In the genomic region with DNA sequence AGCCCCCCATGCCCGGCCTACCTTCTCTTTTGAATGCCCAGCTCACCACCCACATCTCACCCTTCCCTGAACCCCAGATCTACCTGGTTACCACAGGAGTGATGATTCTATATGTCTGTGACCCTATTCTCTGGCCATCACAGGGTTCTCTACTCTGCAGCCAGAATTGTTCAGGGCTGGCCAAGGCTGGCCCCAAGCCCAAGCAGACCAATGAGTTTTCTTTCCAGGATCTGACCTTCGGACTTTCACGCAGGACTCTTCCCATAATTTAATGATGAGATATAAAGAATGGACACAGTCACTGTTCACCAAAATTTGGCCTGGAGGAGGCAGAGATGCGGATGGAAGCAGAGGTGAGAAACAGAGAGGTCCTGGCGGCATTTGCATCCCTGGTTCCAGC, we compare ENCODE assay signal across 18 cellular contexts.
DNase-seq lines count a peak whose midpoint lies in the region; ATAC-seq and TF ChIP-seq lines count a peak whose summit lies in the region.
"Had no signal": no experiment of that assay in that cellular context is flagged by ENCODE, and none has a peak within 500 bp of the region (broad histone marks: within the 10 kb centered on the region; RNA-seq: fewer than 3 reads in every experiment).

No MANE protein-coding gene starts in this region.

- CTCF ChIA-PET in CD4-positive, alpha-beta T cell (lab: Charles Lee), result interaction anchor here (0.6 kb wide), 1 partner anchor 1179 kb away, joined by 3 read pairs; no protein-coding TSS in a partner anchor
- CTCF ChIA-PET in MCF 10A (lab: Yijun Ruan, JAX), result no interaction called here

- no peaks in the 10 kb centered on the region for H3K27me3 ChIP-seq in CD4-positive, alpha-beta T cell (ENCODE audit: control insufficient read depth, insufficient read depth, low read length)
- H3K27me3 ChIP-seq in trophoblast cell (ENCODE audit: insufficient read depth, low read length), result no peaks in the 10 kb centered on the region
- H3K27me3 ChIP-seq in prostate gland (replicated peaks; ENCODE audit: insufficient read depth), result no peaks in the 10 kb centered on the region
- H3K27me3 ChIP-seq: hepatocyte, SJCRH30, upper lobe of left lung had no signal

- DNase-seq in CD4-positive, alpha-beta T cell, result no peak
- no peak for DNase-seq in effector memory CD8-positive, alpha-beta T cell
- no peak for DNase-seq in trophoblast cell
- no peak for DNase-seq in cerebellum (ENCODE audit: low spot score)
- no peak for DNase-seq in prostate gland (ENCODE audit: low spot score)
- no peak for DNase-seq in MCF 10A (ENCODE audit: unreplicated experiment)
- DNase-seq: caudate nucleus, mesenchymal stem cell, NCI-H1436 treated with DMSO at 0.1 percent for 48 hours, NCI-H774, occipital lobe, SJCRH30, upper lobe of left lung had no signal

- peaks cover 2 to 6% of the 10 kb centered on the region in 2 experiments for H3K4me1 ChIP-seq in trophoblast cell (ENCODE audit: control insufficient read depth in 1 of 2, insufficient read depth in 2 of 2, low read length in 2 of 2)
- H3K4me1 ChIP-seq in prostate gland (replicated peaks), result no peaks in the 10 kb centered on the region
- H3K4me1 ChIP-seq: SJCRH30 had no signal

- no peak for TF ChIP-seq POLR2A in prostate gland (IDR thresholded peaks at IDR 0.05)

- H3K27ac Mint-ChIP-seq in CD4-positive, alpha-beta T cell, result peak overlapping the region; percentile 79
- H3K27ac Mint-ChIP-seq in IgD-negative memory B cell (peak overlapping the region in 2 of 3 donors; percentile 48 to 71), MCF 10A (ENCODE audit: low read depth, unreplicated experiment) (no peak overlapping the region)
- peak overlapping the region; percentile 93 to 96 for H3K27ac Mint-ChIP-seq in effector memory CD8-positive, alpha-beta T cell
- H3K27ac Mint-ChIP-seq: dendritic cell treated with granulocyte-macrophage colony-stimulating factor and Interleukin-4, amounts not matched to agents 40 ng/mL and 50 ng/mL, for 4 days had no signal

- H3K36me3 ChIP-seq in trophoblast cell (ENCODE audit: control insufficient read depth in 1 of 2, insufficient read depth in 2 of 2, low read length in 2 of 2) (no peaks in the 10 kb centered on the region), prostate gland (no peaks in the 10 kb centered on the region)
- H3K36me3 ChIP-seq: SJCRH30, upper lobe of left lung had no signal

- no peak for ATAC-seq in CD4-positive, alpha-beta T cell (ENCODE audit: poor library complexity)
- ATAC-seq in effector memory CD8-positive, alpha-beta T cell (replicated peaks), result no peak
- ATAC-seq: activated CD4-positive, CD25-positive, alpha-beta regulatory T cell treated with anti-CD3 and anti-CD28 coated beads, Interleukin-2, amount 50 U/mL, for 24 hours had no signal

- no peak overlapping the region for H3K27ac ChIP-seq in CD4-positive, alpha-beta T cell (ENCODE audit: low read depth, low read length)
- H3K27ac ChIP-seq in trophoblast cell (ENCODE audit: low read depth, low read length), result no peak overlapping the region
- H3K27ac ChIP-seq in prostate gland, result no peak overlapping the region
- H3K27ac ChIP-seq: C4-2B, hepatocyte, SJCRH30, upper lobe of left lung had no signal

- H3K9ac ChIP-seq in trophoblast cell (ENCODE audit: low read length), result no peak overlapping the region

- H3K79me1 ChIP-seq in trophoblast cell (ENCODE audit: low read length), result peaks cover 2% of the 10 kb centered on the region

- no peak for TF ChIP-seq CTCF in CD4-positive, alpha-beta T cell (IDR thresholded peaks at IDR 0.05)
- TF ChIP-seq CTCF in prostate gland (IDR thresholded peaks at IDR 0.05) (no peak), MCF 10A (IDR thresholded peaks at IDR 0.05; ENCODE audit: unreplicated experiment) (no peak)

- no peaks in the 10 kb centered on the region for H3K27me3 Mint-ChIP-seq in CD4-positive, alpha-beta T cell
- H3K27me3 Mint-ChIP-seq in IgD-negative memory B cell (no peaks in the 10 kb centered on the region), MCF 10A (ENCODE audit: insufficient read depth, unreplicated experiment) (no peaks in the 10 kb centered on the region)
- no peaks in the 10 kb centered on the region for H3K27me3 Mint-ChIP-seq in effector memory CD8-positive, alpha-beta T cell
- H3K27me3 Mint-ChIP-seq: dendritic cell treated with granulocyte-macrophage colony-stimulating factor and Interleukin-4, amounts not matched to agents 40 ng/mL and 50 ng/mL, for 4 days had no signal

- H2AK5ac ChIP-seq in trophoblast cell (ENCODE audit: low read length), result no peak overlapping the region

- H3K18ac ChIP-seq in trophoblast cell (ENCODE audit: low read length), result no peak overlapping the region

- no peak overlapping the region for H3K4me2 ChIP-seq in trophoblast cell (ENCODE audit: low read length)
- H3K4me2 ChIP-seq: hepatocyte had no signal

- H3K4me1 Mint-ChIP-seq in CD4-positive, alpha-beta T cell (ENCODE audit: low read depth), result peaks cover 90% of the 10 kb centered on the region
- H3K4me1 Mint-ChIP-seq in IgD-negative memory B cell (peaks cover 40 to 68% (median 55%) of the 10 kb centered on the region in 3 donors), MCF 10A (ENCODE audit: insufficient read depth, unreplicated experiment) (peaks cover 6% of the 10 kb centered on the region)
- H3K4me1 Mint-ChIP-seq in effector memory CD8-positive, alpha-beta T cell (ENCODE audit: low read depth in 2 of 2), result peaks cover 69 to 72% of the 10 kb centered on the region in 2 donors

- no TSS peak for BruUV-seq in MCF 10A (replicated peaks; lab: Mats Ljungman, UMichigan)

- H3K4me3 ChIP-seq in trophoblast cell (ENCODE audit: low read depth, low read length), result no peak overlapping the region
- no peak overlapping the region for H3K4me3 ChIP-seq in prostate gland
- H3K4me3 ChIP-seq: hepatocyte, SJCRH30, upper lobe of left lung had no signal

- H3K9me3 ChIP-seq in CD4-positive, alpha-beta T cell (ENCODE audit: control insufficient read depth, low read length), result no peaks in the 10 kb centered on the region
- H3K9me3 ChIP-seq in trophoblast cell (ENCODE audit: insufficient read depth, low read depth, low read length) (no peaks in the 10 kb centered on the region), prostate gland (no peaks in the 10 kb centered on the region)
- H3K9me3 ChIP-seq: SJCRH30, upper lobe of left lung had no signal

- no peak overlapping the region for H4K91ac ChIP-seq in trophoblast cell (ENCODE audit: low read depth, low read length)

- no peak overlapping the region for H2BK120ac ChIP-seq in trophoblast cell (ENCODE audit: insufficient read depth, low read length, poor library complexity)

- H4K8ac ChIP-seq in trophoblast cell (ENCODE audit: low read depth, low read length), result no peak overlapping the region

- peaks cover 8% of the 10 kb centered on the region for H3K79me2 ChIP-seq in trophoblast cell (ENCODE audit: control insufficient read depth, insufficient read depth, low read length, poor library complexity)

- H2AFZ ChIP-seq in trophoblast cell (ENCODE audit: insufficient read depth, low read length, poor library complexity), result no peak overlapping the region
- H2AFZ ChIP-seq: hepatocyte had no signal

- no CpG with 5 or more reads among the region's 5 CpGs for WGBS in trophoblast cell (ENCODE audit: extremely low coverage, insufficient coverage, insufficient read length)
- 94% methylated on average over 5 of the region's 5 CpGs for WGBS in prostate gland

- no peak overlapping the region for H3K4me3 Mint-ChIP-seq in CD4-positive, alpha-beta T cell
- H3K4me3 Mint-ChIP-seq in IgD-negative memory B cell (peak overlapping the region in 1 of 4 donors; percentile 67), MCF 10A (ENCODE audit: unreplicated experiment) (no peak overlapping the region)
- peak overlapping the region; percentile 53 to 54 for H3K4me3 Mint-ChIP-seq in effector memory CD8-positive, alpha-beta T cell
- H3K4me3 Mint-ChIP-seq: dendritic cell treated with granulocyte-macrophage colony-stimulating factor and Interleukin-4, amounts not matched to agents 40 ng/mL and 50 ng/mL, for 4 days had no signal

- intact Hi-C loops in CD4-positive, alpha-beta T cell (cut with DNase I, micrococcal nuclease), result no loop called here
- intact Hi-C loops in prostate gland (cut with DNase I) (no loop called here), MCF 10A (cut with micrococcal nuclease) (no loop called here)

- H3K4ac ChIP-seq in trophoblast cell (ENCODE audit: low read depth, low read length), result peak overlapping the region; percentile 64

- H2BK12ac ChIP-seq in trophoblast cell (ENCODE audit: low read length), result no peak overlapping the region

- H3K14ac ChIP-seq in trophoblast cell (ENCODE audit: low read length), result no peak overlapping the region

- no peak overlapping the region for H2BK5ac ChIP-seq in trophoblast cell (ENCODE audit: low read depth, low read length, poor library complexity)

- H3K36me3 Mint-ChIP-seq in CD4-positive, alpha-beta T cell (ENCODE audit: low read depth), result peaks cover 36% of the 10 kb centered on the region
- H3K36me3 Mint-ChIP-seq in IgD-negative memory B cell, result peaks cover 4% of the 10 kb centered on the region
- H3K36me3 Mint-ChIP-seq in effector memory CD8-positive, alpha-beta T cell (ENCODE audit: insufficient read depth), result peaks cover 25% of the 10 kb centered on the region
- H3K36me3 Mint-ChIP-seq in MCF 10A (ENCODE audit: insufficient read depth, unreplicated experiment), result peaks cover 12% of the 10 kb centered on the region

- H3K23ac ChIP-seq in trophoblast cell (ENCODE audit: low read length), result no peak overlapping the region

- H4K12ac ChIP-seq in trophoblast cell (ENCODE audit: low read depth, low read length), result no peak overlapping the region

- POLR2A ChIA-PET in CD4-positive, alpha-beta T cell (lab: Charles Lee), result interaction anchor here (1.0 to 2.4 kb wide), 3 partner anchors 10 to 40 kb away, joined by 3 to 6 read pairs (median 3); no protein-coding TSS in a partner anchor
- POLR2A ChIA-PET in MCF 10A (lab: Yijun Ruan, JAX), result no interaction called here

- H3K9me3 Mint-ChIP-seq in CD4-positive, alpha-beta T cell, result no peaks in the 10 kb centered on the region
- H3K9me3 Mint-ChIP-seq in IgD-negative memory B cell (peaks cover 0 to 4% (median 0%) of the 10 kb centered on the region in 3 donors), MCF 10A (ENCODE audit: unreplicated experiment) (no peaks in the 10 kb centered on the region)
- H3K9me3 Mint-ChIP-seq in effector memory CD8-positive, alpha-beta T cell, result peaks cover 2% of the 10 kb centered on the region in 2 donors
- H3K9me3 Mint-ChIP-seq: dendritic cell treated with granulocyte-macrophage colony-stimulating factor and Interleukin-4, amounts not matched to agents 40 ng/mL and 50 ng/mL, for 4 days had no signal

Comparison
In these comparisons a context has a peak if more than half of its experiments do, and no peak if none do; other contexts are left out.
1. H3K4me3 Mint-ChIP-seq: peak in effector memory CD8-positive, alpha-beta T cell (2 of 2); none in CD4-positive, alpha-beta T cell (single experiment) and MCF 10A (single experiment).